Comparison of ENCODE assay signal across 26 cellular contexts in genomic region chr17:51912939-51913338, GRCh38.
"Had no signal": no experiment of that assay in that cellular context is flagged by ENCODE, and none has a peak within 500 bp of the region (broad histone marks: within the 10 kb centered on the region; RNA-seq: fewer than 3 reads in every experiment).

No MANE protein-coding gene starts in this region.

- H3K27me3 ChIP-seq: right atrium auricular region, suprapubic skin, vagina had no signal

- H3K4me1 Mint-ChIP-seq: memory B cell; mesothelial cell of epicardium; naive B cell; neural crest cell; stimulated activated naive CD8-positive, alpha-beta T cell treated with anti-CD3 and anti-CD28 coated beads, Interleukin-15, amount 100 ng/mL, for 72 hours had no signal

- H3K27me3 Mint-ChIP-seq: memory B cell; naive B cell; stimulated activated naive CD8-positive, alpha-beta T cell treated with anti-CD3 and anti-CD28 coated beads, Interleukin-15, amount 100 ng/mL, for 72 hours had no signal

- H3K27ac Mint-ChIP-seq: memory B cell; mesothelial cell of epicardium; naive B cell; natural killer cell treated with Interleukin-12 subunit alpha and Interleukin-12 subunit beta and Interleukin-15 and Interleukin-18, amount 100 ng/mL, for 72 hours; stimulated activated naive CD8-positive, alpha-beta T cell treated with anti-CD3 and anti-CD28 coated beads, Interleukin-15, amount 100 ng/mL, for 72 hours had no signal

- ATAC-seq: left ventricle myocardium superior; lower lobe of right lung; mucosa of descending colon; natural killer cell treated with Interleukin-12 subunit alpha and Interleukin-12 subunit beta and Interleukin-15 and Interleukin-18, amount 100 ng/mL, for 72 hours; sciatic nerve; stimulated activated naive CD8-positive, alpha-beta T cell treated with anti-CD3 and anti-CD28 coated beads, Interleukin-15, amount 100 ng/mL, for 72 hours had no signal

- H3K9me3 Mint-ChIP-seq: mesothelial cell of epicardium; neural crest cell; stimulated activated naive CD8-positive, alpha-beta T cell treated with anti-CD3 and anti-CD28 coated beads, Interleukin-15, amount 100 ng/mL, for 72 hours had no signal

- H3K27ac ChIP-seq: coronary artery, lower lobe of right lung, prostate gland, right atrium auricular region, suprapubic skin, vagina had no signal

- H3K9me3 ChIP-seq: lower lobe of right lung, mucosa of descending colon, prostate gland, right atrium auricular region, suprapubic skin, vagina had no signal

- H3K36me3 ChIP-seq: lower lobe of right lung, prostate gland, right atrium auricular region, suprapubic skin, vagina had no signal

- H3K4me3 ChIP-seq: coronary artery, lower lobe of right lung, mucosa of descending colon, prostate gland, right atrium auricular region, smooth muscle cell, suprapubic skin, vagina had no signal

- H3K4me1 ChIP-seq: lower lobe of right lung, prostate gland, right atrium auricular region, suprapubic skin, vagina had no signal

- H3K36me3 Mint-ChIP-seq: memory B cell; mesothelial cell of epicardium; naive B cell; natural killer cell treated with Interleukin-12 subunit alpha and Interleukin-12 subunit beta and Interleukin-15 and Interleukin-18, amount 100 ng/mL, for 72 hours had no signal

- H3K4me2 ChIP-seq: smooth muscle cell had no signal

- DNase-seq: dermis blood vessel endothelial cell; effector memory CD4-positive, alpha-beta T cell; erythroblast; hypothalamus; left ventricle myocardium superior; lower lobe of right lung; mucosa of descending colon; naive B cell; stimulated activated CD4-positive, alpha-beta T cell treated with anti-CD3 and anti-CD28 coated beads, Interleukin-12 subunit alpha, Interleukin-12 subunit beta, amount 100 ng/mL, for 4 hours; stimulated activated CD4-positive, alpha-beta T cell treated with anti-CD3 and anti-CD28 coated beads, Interleukin-1b, Interleukin-23, amount 100 ng/mL, for 48 hours; stimulated activated CD4-positive, alpha-beta T cell treated with anti-CD3 and anti-CD28 coated beads, Interleukin-4, amount 100 ng/mL, for 1 hour; stimulated activated CD8-positive, alpha-beta memory T cell treated with anti-CD3 and anti-CD28 coated beads, Interleukin-4, amount 100 ng/mL, for 48 hours; stimulated activated naive CD4-positive, alpha-beta T cell; stimulated activated naive CD8-positive, alpha-beta T cell treated with anti-CD3 and anti-CD28 coated beads, Interleukin-15, amount 100 ng/mL, for 72 hours; trophoblast cell had no signal

- H3K4me3 Mint-ChIP-seq: memory B cell; mesothelial cell of epicardium; naive B cell; natural killer cell treated with Interleukin-12 subunit alpha and Interleukin-12 subunit beta and Interleukin-15 and Interleukin-18, amount 100 ng/mL, for 72 hours; neural crest cell; stimulated activated naive CD8-positive, alpha-beta T cell treated with anti-CD3 and anti-CD28 coated beads, Interleukin-15, amount 100 ng/mL, for 72 hours had no signal
